32 cellular contexts compared by ENCODE assay signal in the genomic region with DNA sequence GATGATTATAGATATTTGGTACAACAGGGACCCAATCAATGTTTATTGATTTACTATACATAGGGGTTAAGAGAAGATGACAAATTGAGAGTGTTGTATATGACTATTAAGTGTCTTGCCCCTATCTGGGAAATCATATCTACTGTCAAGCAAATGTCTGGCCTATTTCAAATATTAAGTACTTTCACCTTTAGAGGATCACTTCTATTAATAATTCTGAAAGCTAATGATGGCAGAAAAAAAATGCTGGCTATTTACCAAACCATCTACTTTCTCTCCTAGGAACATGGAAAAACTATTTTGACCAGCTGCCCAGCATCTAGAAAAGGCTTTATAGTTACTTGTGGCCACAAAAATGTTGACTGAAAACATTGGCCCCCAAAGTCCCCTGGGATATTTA.
"Had no signal": no experiment of that assay in that cellular context is flagged by ENCODE, and none has a peak within 500 bp of the region (broad histone marks: within the 10 kb centered on the region; RNA-seq: fewer than 3 reads in every experiment).

No MANE protein-coding gene starts in this region.

- H3K36me3 ChIP-seq: MG63 had no signal

- H3K27me3 ChIP-seq: MG63 had no signal

- H3K4me2 ChIP-seq: KMS-11 had no signal

- H3K9ac ChIP-seq: KMS-11 had no signal

- DNase-seq: Karpas-422, Kasumi-1, MG63, MM.1S, MV-4-11, NCI-H1048, NCI-H1092, NCI-H1092 treated with DMSO at 0.1 percent for 48 hours, NCI-H1105, NCI-H1417, NCI-H1417 treated with DMSO at 0.1 percent for 48 hours, NCI-H1436, NCI-H1436 treated with DMSO at 0.1 percent for 48 hours, NCI-H146, NCI-H1694, NCI-H1694 treated with DMSO at 0.1 percent for 48 hours, NCI-H187, NCI-H187 treated with DMSO at 0.1 percent for 48 hours, NCI-H1930, NCI-H2029, NCI-H2029 treated with DMSO at 0.1 percent for 48 hours, NCI-H2081, NCI-H2081 treated with DMSO at 0.1 percent for 48 hours, NCI-H2107, NCI-H2171, NCI-H2171 treated with DMSO at 0.1 percent for 48 hours, NCI-H2227 treated with DMSO at 0.1 percent for 48 hours, NCI-H226, NCI-H446, NCI-H446 treated with DMSO at 0.1 percent for 48 hours, NCI-H510A had no signal

- H3K4me3 ChIP-seq: MG63 had no signal

- H3K27ac ChIP-seq: KMS-11 had no signal

- H3K9me3 ChIP-seq: MG63 had no signal
